Comparison of ENCODE assay signal across 1 cellular context in genomic region chr5:139422307-139422893, GRCh38.
TF ChIP-seq lines count a peak whose summit lies in the region.

No MANE protein-coding gene starts in this region.

TF ChIP-seq in GM12878, 131 proteins besides CTCF, POLR2A, EP300 and RAD21 (continues in another document):
- TF ChIP-seq, protein P1, sequence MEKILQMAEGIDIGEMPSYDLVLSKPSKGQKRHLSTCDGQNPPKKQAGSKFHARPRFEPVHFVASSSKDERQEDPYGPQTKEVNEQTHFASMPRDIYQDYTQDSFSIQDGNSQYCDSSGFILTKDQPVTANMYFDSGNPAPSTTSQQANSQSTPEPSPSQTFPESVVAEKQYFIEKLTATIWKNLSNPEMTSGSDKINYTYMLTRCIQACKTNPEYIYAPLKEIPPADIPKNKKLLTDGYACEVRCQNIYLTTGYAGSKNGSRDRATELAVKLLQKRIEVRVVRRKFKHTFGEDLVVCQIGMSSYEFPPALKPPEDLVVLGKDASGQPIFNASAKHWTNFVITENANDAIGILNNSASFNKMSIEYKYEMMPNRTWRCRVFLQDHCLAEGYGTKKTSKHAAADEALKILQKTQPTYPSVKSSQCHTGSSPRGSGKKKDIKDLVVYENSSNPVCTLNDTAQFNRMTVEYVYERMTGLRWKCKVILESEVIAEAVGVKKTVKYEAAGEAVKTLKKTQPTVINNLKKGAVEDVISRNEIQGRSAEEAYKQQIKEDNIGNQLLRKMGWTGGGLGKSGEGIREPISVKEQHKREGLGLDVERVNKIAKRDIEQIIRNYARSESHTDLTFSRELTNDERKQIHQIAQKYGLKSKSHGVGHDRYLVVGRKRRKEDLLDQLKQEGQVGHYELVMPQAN (conservative IDR thresholded peaks at IDR 0.05), result peak; percentile 32; the same call in 1 of the 2 replicates
- TF ChIP-seq EGR1 (IDR thresholded peaks at IDR 0.05; ENCODE audit: borderline replicate concordance in 1 of 2, low read depth in 2 of 2, low read length in 2 of 2), result no peak
- TF ChIP-seq, protein P2, sequence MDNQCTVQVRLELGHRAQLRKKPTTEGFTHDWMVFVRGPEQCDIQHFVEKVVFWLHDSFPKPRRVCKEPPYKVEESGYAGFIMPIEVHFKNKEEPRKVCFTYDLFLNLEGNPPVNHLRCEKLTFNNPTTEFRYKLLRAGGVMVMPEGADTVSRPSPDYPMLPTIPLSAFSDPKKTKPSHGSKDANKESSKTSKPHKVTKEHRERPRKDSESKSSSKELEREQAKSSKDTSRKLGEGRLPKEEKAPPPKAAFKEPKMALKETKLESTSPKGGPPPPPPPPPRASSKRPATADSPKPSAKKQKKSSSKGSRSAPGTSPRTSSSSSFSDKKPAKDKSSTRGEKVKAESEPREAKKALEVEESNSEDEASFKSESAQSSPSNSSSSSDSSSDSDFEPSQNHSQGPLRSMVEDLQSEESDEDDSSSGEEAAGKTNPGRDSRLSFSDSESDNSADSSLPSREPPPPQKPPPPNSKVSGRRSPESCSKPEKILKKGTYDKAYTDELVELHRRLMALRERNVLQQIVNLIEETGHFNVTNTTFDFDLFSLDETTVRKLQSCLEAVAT (IDR thresholded peaks at IDR 0.05), result no peak
- TF ChIP-seq SMAD5 (IDR thresholded peaks at IDR 0.05; ENCODE audit: low read depth), result no peak
- no peak for TF ChIP-seq RBBP5 (conservative IDR thresholded peaks at IDR 0.05)
- TF ChIP-seq ZNF217 (IDR thresholded peaks at IDR 0.05), result no peak
- no peak for TF ChIP-seq TBL1XR1 (IDR thresholded peaks at IDR 0.05; ENCODE audit: low read depth, low read length)
- TF ChIP-seq MEF2B (IDR thresholded peaks at IDR 0.05; ENCODE audit: partially characterized antibody, poor library complexity, severe bottlenecking), result no peak
- no peak for TF ChIP-seq DPF2 (IDR thresholded peaks at IDR 0.05)
- TF ChIP-seq, protein P3, sequence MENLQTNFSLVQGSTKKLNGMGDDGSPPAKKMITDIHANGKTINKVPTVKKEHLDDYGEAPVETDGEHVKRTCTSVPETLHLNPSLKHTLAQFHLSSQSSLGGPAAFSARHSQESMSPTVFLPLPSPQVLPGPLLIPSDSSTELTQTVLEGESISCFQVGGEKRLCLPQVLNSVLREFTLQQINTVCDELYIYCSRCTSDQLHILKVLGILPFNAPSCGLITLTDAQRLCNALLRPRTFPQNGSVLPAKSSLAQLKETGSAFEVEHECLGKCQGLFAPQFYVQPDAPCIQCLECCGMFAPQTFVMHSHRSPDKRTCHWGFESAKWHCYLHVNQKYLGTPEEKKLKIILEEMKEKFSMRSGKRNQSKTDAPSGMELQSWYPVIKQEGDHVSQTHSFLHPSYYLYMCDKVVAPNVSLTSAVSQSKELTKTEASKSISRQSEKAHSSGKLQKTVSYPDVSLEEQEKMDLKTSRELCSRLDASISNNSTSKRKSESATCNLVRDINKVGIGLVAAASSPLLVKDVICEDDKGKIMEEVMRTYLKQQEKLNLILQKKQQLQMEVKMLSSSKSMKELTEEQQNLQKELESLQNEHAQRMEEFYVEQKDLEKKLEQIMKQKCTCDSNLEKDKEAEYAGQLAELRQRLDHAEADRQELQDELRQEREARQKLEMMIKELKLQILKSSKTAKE (IDR thresholded peaks at IDR 0.05; ENCODE audit: low read depth, poor library complexity, severe bottlenecking), result peak; percentile 50
- no peak for TF ChIP-seq SPI1 (IDR thresholded peaks at IDR 0.05; ENCODE audit: borderline replicate concordance, insufficient read depth, low read depth, low read length)
- no peak for TF ChIP-seq BMI1 (IDR thresholded peaks at IDR 0.05; ENCODE audit: borderline replicate concordance)
- TF ChIP-seq ZNF622 (IDR thresholded peaks at IDR 0.05), result no peak
- TF ChIP-seq CBX5 (IDR thresholded peaks at IDR 0.05; ENCODE audit: low read depth), result no peak
- no peak for TF ChIP-seq SREBF1 (IDR thresholded peaks at IDR 0.05; ENCODE audit: low read length)
- TF ChIP-seq ZNF24 (IDR thresholded peaks at IDR 0.05), result 0 out of 2 replicates have a peak, but pooled peaks have one; percentile 33
- TF ChIP-seq NFXL1 (IDR thresholded peaks at IDR 0.05; ENCODE audit: borderline replicate concordance), result no peak
- no peak for TF ChIP-seq STAT1 (conservative IDR thresholded peaks at IDR 0.05)
- peak; percentile 66; the same call in 1 of the 2 replicates for TF ChIP-seq FOXM1 (IDR thresholded peaks at IDR 0.05; ENCODE audit: low read depth, low read length)
- TF ChIP-seq NR2C1 (IDR thresholded peaks at IDR 0.05), result no peak
- TF ChIP-seq RELA (IDR thresholded peaks at IDR 0.05; ENCODE audit: borderline replicate concordance, partially characterized antibody), result no peak
- TF ChIP-seq, protein P4, sequence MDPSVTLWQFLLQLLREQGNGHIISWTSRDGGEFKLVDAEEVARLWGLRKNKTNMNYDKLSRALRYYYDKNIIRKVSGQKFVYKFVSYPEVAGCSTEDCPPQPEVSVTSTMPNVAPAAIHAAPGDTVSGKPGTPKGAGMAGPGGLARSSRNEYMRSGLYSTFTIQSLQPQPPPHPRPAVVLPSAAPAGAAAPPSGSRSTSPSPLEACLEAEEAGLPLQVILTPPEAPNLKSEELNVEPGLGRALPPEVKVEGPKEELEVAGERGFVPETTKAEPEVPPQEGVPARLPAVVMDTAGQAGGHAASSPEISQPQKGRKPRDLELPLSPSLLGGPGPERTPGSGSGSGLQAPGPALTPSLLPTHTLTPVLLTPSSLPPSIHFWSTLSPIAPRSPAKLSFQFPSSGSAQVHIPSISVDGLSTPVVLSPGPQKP (IDR thresholded peaks at IDR 0.05; ENCODE audit: low read depth, low read length), result no peak
- peak; percentile 37; the same call in 1 of the 2 replicates for TF ChIP-seq ZNF207 (IDR thresholded peaks at IDR 0.05; ENCODE audit: borderline replicate concordance)
- no peak for TF ChIP-seq TCF7 (IDR thresholded peaks at IDR 0.05; ENCODE audit: borderline replicate concordance)
- no peak for TF ChIP-seq GABPA (IDR thresholded peaks at IDR 0.05; ENCODE audit: low read depth)
- no peak for TF ChIP-seq ZNF687 (IDR thresholded peaks at IDR 0.05)
- TF ChIP-seq ZNF384 (IDR thresholded peaks at IDR 0.05; ENCODE audit: borderline replicate concordance, low read depth, low read length), result no peak
- TF ChIP-seq ATF7 (IDR thresholded peaks at IDR 0.05; ENCODE audit: low read depth), result peak; percentile 90
- TF ChIP-seq ESRRA (IDR thresholded peaks at IDR 0.05; ENCODE audit: low read length), result no peak
- TF ChIP-seq SMARCA5 (IDR thresholded peaks at IDR 0.05), result 0 out of 2 replicates have a peak, but pooled peaks have one; percentile 23
- TF ChIP-seq, protein P5, sequence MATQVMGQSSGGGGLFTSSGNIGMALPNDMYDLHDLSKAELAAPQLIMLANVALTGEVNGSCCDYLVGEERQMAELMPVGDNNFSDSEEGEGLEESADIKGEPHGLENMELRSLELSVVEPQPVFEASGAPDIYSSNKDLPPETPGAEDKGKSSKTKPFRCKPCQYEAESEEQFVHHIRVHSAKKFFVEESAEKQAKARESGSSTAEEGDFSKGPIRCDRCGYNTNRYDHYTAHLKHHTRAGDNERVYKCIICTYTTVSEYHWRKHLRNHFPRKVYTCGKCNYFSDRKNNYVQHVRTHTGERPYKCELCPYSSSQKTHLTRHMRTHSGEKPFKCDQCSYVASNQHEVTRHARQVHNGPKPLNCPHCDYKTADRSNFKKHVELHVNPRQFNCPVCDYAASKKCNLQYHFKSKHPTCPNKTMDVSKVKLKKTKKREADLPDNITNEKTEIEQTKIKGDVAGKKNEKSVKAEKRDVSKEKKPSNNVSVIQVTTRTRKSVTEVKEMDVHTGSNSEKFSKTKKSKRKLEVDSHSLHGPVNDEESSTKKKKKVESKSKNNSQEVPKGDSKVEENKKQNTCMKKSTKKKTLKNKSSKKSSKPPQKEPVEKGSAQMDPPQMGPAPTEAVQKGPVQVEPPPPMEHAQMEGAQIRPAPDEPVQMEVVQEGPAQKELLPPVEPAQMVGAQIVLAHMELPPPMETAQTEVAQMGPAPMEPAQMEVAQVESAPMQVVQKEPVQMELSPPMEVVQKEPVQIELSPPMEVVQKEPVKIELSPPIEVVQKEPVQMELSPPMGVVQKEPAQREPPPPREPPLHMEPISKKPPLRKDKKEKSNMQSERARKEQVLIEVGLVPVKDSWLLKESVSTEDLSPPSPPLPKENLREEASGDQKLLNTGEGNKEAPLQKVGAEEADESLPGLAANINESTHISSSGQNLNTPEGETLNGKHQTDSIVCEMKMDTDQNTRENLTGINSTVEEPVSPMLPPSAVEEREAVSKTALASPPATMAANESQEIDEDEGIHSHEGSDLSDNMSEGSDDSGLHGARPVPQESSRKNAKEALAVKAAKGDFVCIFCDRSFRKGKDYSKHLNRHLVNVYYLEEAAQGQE (IDR thresholded peaks at IDR 0.05; ENCODE audit: low read depth, low read length), result no peak
- no peak for TF ChIP-seq SIN3A (IDR thresholded peaks at IDR 0.05; ENCODE audit: low read depth, low read length)
- TF ChIP-seq SREBF2 (IDR thresholded peaks at IDR 0.05; ENCODE audit: low read length), result no peak
- TF ChIP-seq CREM (IDR thresholded peaks at IDR 0.05; ENCODE audit: low read depth), result no peak
- TF ChIP-seq, protein P6, sequence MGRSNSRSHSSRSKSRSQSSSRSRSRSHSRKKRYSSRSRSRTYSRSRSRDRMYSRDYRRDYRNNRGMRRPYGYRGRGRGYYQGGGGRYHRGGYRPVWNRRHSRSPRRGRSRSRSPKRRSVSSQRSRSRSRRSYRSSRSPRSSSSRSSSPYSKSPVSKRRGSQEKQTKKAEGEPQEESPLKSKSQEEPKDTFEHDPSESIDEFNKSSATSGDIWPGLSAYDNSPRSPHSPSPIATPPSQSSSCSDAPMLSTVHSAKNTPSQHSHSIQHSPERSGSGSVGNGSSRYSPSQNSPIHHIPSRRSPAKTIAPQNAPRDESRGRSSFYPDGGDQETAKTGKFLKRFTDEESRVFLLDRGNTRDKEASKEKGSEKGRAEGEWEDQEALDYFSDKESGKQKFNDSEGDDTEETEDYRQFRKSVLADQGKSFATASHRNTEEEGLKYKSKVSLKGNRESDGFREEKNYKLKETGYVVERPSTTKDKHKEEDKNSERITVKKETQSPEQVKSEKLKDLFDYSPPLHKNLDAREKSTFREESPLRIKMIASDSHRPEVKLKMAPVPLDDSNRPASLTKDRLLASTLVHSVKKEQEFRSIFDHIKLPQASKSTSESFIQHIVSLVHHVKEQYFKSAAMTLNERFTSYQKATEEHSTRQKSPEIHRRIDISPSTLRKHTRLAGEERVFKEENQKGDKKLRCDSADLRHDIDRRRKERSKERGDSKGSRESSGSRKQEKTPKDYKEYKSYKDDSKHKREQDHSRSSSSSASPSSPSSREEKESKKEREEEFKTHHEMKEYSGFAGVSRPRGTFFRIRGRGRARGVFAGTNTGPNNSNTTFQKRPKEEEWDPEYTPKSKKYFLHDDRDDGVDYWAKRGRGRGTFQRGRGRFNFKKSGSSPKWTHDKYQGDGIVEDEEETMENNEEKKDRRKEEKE (IDR thresholded peaks at IDR 0.05), result no peak
- no peak for TF ChIP-seq HCFC1 (IDR thresholded peaks at IDR 0.05; ENCODE audit: low read length)
- no peak for TF ChIP-seq ZNF592 (IDR thresholded peaks at IDR 0.05)
- no peak for TF ChIP-seq FOS (IDR thresholded peaks at IDR 0.05; ENCODE audit: borderline replicate concordance, extremely low read depth, insufficient read length)
- TF ChIP-seq POLR2AphosphoS5 (IDR thresholded peaks at IDR 0.05; ENCODE audit: low read length), result no peak
- no peak for TF ChIP-seq JUND (IDR thresholded peaks at IDR 0.05; ENCODE audit: low read depth, low read length)
